In the genomic region with DNA sequence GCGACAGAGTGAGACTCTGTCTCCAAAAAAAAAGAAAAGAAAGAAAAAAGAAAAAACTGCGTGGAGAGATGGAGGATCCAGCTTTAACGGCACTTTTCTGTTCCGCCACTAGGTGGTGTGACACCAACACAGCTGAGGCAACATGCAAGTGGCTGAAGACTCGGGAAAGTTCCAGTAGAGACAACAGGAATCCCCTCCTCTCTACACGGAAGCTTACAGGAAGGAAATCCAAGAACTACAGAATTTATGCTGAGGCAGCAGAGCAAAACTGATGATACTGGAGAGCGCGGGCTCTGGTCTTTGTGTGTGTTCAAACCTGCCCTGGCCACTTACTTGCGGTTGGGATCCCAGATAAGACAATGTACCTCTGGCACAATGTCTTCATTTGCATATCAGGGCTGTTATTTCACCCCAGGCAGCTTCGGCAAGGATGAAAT, we compare ENCODE assay signal across 8 cellular contexts. TPM values are rescaled to one million over a fixed set of nuclear protein-coding genes. Genes with fewer than 3 reads are reported as not detected.
DNase-seq lines count a peak whose midpoint lies in the region; ATAC-seq and TF ChIP-seq lines count a peak whose summit lies in the region.

No MANE protein-coding gene starts in this region.

- H3K27ac Mint-ChIP-seq in osteocyte (ENCODE audit: unreplicated experiment): peak overlapping the region; percentile 86

- TF ChIP-seq CTCF in LNCAP (IDR thresholded peaks at IDR 0.05): peak; percentile 92
- TF ChIP-seq CTCF in adrenal gland (IDR thresholded peaks at IDR 0.05): peak; percentile 83 to 96 (median 91)
- TF ChIP-seq CTCF in osteocyte (IDR thresholded peaks at IDR 0.05): peak; percentile 90

- H3K36me3 Mint-ChIP-seq in osteocyte (ENCODE audit: unreplicated experiment): peaks cover 4% of the 10 kb centered on the region

- H3K4me1 ChIP-seq in adrenal gland (replicated peaks in 1 of 2): peaks cover 40 to 74% of the 10 kb centered on the region in 2 donors

- no peaks in the 10 kb centered on the region for H3K36me3 ChIP-seq in adrenal gland (replicated peaks in 1 of 2)

- H3K27ac ChIP-seq in adrenal gland: peak overlapping the region; percentile 57 to 94 (median 80)

- ATAC-seq in SK-N-SH treated with all-trans-retinoic acid at 6 μM for 48 hours (peak; percentile 92), GM18511 (IDR thresholded peaks at IDR 0.05; ENCODE audit: unreplicated experiment) (no peak), GM19455 (IDR thresholded peaks at IDR 0.05; ENCODE audit: unreplicated experiment) (no peak)

- peaks cover 16% of the 10 kb centered on the region for H3K4me1 Mint-ChIP-seq in osteocyte (ENCODE audit: unreplicated experiment)

- WGBS in adrenal gland, 4 donors: 2 to 4% (median 3%) methylated on average over 10 of the region's 10 CpGs

- H3K4me3 ChIP-seq in adrenal gland: no peak overlapping the region

- H3K4me3 Mint-ChIP-seq in osteocyte (ENCODE audit: unreplicated experiment): no peak overlapping the region

- no peaks in the 10 kb centered on the region for H3K9me3 Mint-ChIP-seq in osteocyte (ENCODE audit: unreplicated experiment)

- no peaks in the 10 kb centered on the region for H3K9me3 ChIP-seq in adrenal gland (replicated peaks in 1 of 3)

- H3K27me3 ChIP-seq in adrenal gland: no peaks in the 10 kb centered on the region

- no peaks in the 10 kb centered on the region for H3K27me3 Mint-ChIP-seq in osteocyte (ENCODE audit: unreplicated experiment)

- intact Hi-C loops in adrenal gland (cut with DNase I) (no loop called here), head of caudate nucleus (cut with DNase I) (no loop called here)

- in situ Hi-C loops in G401 (cut with HindIII; ENCODE audit: low sequenced_read_pairs): no loop called here

- no peak for TF ChIP-seq POLR2A in adrenal gland (IDR thresholded peaks at IDR 0.05)

- peak; percentile 82 for DNase-seq in G401 (ENCODE audit: low spot score)
- DNase-seq in adrenal gland: peak; percentile 79 to 89 (median 83)
- DNase-seq in head of caudate nucleus: peak in 40 of 42 donors; percentile 46 to 93 (median 78)
- no peak for DNase-seq in osteocyte (ENCODE audit: extremely low spot score, unreplicated experiment)

TF ChIP-seq in SK-N-SH treated with all-trans-retinoic acid at 6 μM for 48 hours, 23 proteins besides CTCF, POLR2A, EP300 and RAD21:
- TF ChIP-seq PATZ1 (CRISPR knock-in tag; IDR thresholded peaks at IDR 0.05; ENCODE audit: borderline replicate concordance) (no peak), ZNF70 (CRISPR knock-in tag; IDR thresholded peaks at IDR 0.05) (peak; percentile 51; the same call in 1 of the 2 replicates)

RNA-seq across cellular contexts. Expression of gene RANBP3, which starts 9.9 kb away (rescaled TPM):
- 55.2 and 71.9 TPM in 2 replicates for total RNA-seq in G401 (2014; rRNA removed; shearing (Covaris generic))
- total RNA-seq in adrenal gland (100 to 1,000 TPM in 2 of 8 donors, 10 to 100 TPM in 6; 70.0 to 179 (median 90.0) TPM), osteocyte (74.9 and 81.9 TPM in 2 replicates)
- 100 to 1,000 TPM in 1 of 3 donors, 10 to 100 TPM in 2; 60.9 to 118 (median 62.3) TPM for polyA plus RNA-seq in adrenal gland

RNA-seq across cellular contexts. Expression of gene CAPS, which starts 54.0 kb away (rescaled TPM):
- total RNA-seq in G401 (2014; rRNA removed; shearing (Covaris generic)): 0.31 and 5.8 TPM in 2 replicates
- total RNA-seq in adrenal gland: 100 to 1,000 TPM in 1 of 8 donors, 10 to 100 TPM in 6, 1 to 10 TPM in 1; 8.8 to 146 (median 19.2) TPM
- polyA plus RNA-seq in adrenal gland: 100 to 1,000 TPM in 1 of 3 donors, 10 to 100 TPM in 1, 1 to 10 TPM in 1; 7.1 to 104 (median 75.9) TPM
- total RNA-seq in osteocyte: 14.4 and 15.6 TPM in 2 replicates
